ENCODE assay signal across 8 cellular contexts in the genomic region with DNA sequence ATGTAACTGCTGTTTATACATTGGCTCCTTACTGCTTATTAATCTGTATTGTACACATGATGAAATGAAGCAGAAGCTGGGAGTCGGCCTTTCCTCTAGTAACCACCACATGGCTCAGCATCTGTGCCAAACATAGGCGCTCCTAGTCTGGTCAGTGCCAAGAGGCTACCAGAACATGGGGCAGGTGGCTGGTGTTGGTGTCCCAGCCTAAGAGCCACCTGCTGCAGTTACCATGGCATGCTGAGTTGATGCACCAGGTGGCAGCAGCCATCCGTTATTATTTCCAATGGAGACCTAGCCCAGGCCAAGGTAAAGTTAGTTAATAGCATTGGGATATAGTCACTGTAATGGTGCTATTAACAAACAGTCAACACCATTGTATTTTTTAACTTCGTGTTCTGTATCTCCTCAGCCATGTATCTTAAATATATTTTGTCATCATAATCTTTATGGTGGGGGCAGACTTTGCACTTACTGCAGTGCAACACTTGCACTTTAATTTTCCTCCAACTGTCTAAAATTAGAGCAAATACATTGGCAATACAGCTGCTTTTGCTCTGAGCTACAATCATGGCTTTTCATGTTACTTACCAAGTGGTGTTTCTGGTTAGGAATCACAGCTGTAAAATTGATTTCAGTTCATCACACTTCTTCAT. TPM values are rescaled to one million over a fixed set of nuclear protein-coding genes. Genes with fewer than 3 reads are reported as not detected.
DNase-seq lines count a peak whose midpoint lies in the region; ATAC-seq and TF ChIP-seq lines count a peak whose summit lies in the region.

No MANE protein-coding gene starts in this region.

- no peak overlapping the region for H3K4me3 Mint-ChIP-seq in nephron
- H3K4me3 Mint-ChIP-seq in activated T-helper 1 cell treated with anti-CD3 and anti-CD28 coated beads, Interleukin-12 subunit alpha, Interleukin-12 subunit beta, Interleukin-2, Interleukin-4 antibody, amounts not matched to agents 30 ng/mL and 10 ng/mL and 1 ng/mL, durations not matched to agents 14 hours and 24 hours and 36 hours = no peak overlapping the region

- no peak for TF ChIP-seq POLR2A in NB4 (IDR thresholded peaks at IDR 0.05; ENCODE audit: extremely low read depth, insufficient read length)

- H3K27me3 Mint-ChIP-seq in nephron (ENCODE audit: low read depth) = no peaks in the 10 kb centered on the region
- no peaks in the 10 kb centered on the region for H3K27me3 Mint-ChIP-seq in activated T-helper 1 cell treated with anti-CD3 and anti-CD28 coated beads, Interleukin-12 subunit alpha, Interleukin-12 subunit beta, Interleukin-2, Interleukin-4 antibody, amounts not matched to agents 30 ng/mL and 10 ng/mL and 1 ng/mL, durations not matched to agents 14 hours and 24 hours and 36 hours (ENCODE audit: insufficient read depth)

- peak; percentile 52 for TF ChIP-seq CTCF in NB4 (IDR thresholded peaks at IDR 0.05; ENCODE audit: low read depth, low read length)
- peak; percentile 71 for TF ChIP-seq CTCF in epithelial cell of esophagus (IDR thresholded peaks at IDR 0.05; ENCODE audit: insufficient read depth, low read depth, low read length, missing control alignments)
- peak; percentile 36 to 45 (median 43) for TF ChIP-seq CTCF in nephron (IDR thresholded peaks at IDR 0.05; ENCODE audit: unreplicated experiment in 3 of 3)

- H3K27ac Mint-ChIP-seq in nephron = no peak overlapping the region
- no peak overlapping the region for H3K27ac Mint-ChIP-seq in activated T-helper 1 cell treated with anti-CD3 and anti-CD28 coated beads, Interleukin-12 subunit alpha, Interleukin-12 subunit beta, Interleukin-2, Interleukin-4 antibody, amounts not matched to agents 30 ng/mL and 10 ng/mL and 1 ng/mL, durations not matched to agents 14 hours and 24 hours and 36 hours

- peak; percentile 69 for ATAC-seq in GM18519 (IDR thresholded peaks at IDR 0.05; ENCODE audit: low FRiP score, unreplicated experiment)

- H3K4me3 ChIP-seq in NB4 (ENCODE audit: low read depth, low read length) = no peak overlapping the region
- H3K4me3 ChIP-seq in epithelial cell of esophagus (ENCODE audit: low read length) = no peak overlapping the region

- H3K9me3 Mint-ChIP-seq in nephron = no peaks in the 10 kb centered on the region
- no peaks in the 10 kb centered on the region for H3K9me3 Mint-ChIP-seq in activated T-helper 1 cell treated with anti-CD3 and anti-CD28 coated beads, Interleukin-12 subunit alpha, Interleukin-12 subunit beta, Interleukin-2, Interleukin-4 antibody, amounts not matched to agents 30 ng/mL and 10 ng/mL and 1 ng/mL, durations not matched to agents 14 hours and 24 hours and 36 hours

- H3K4me1 Mint-ChIP-seq in nephron = no peaks in the 10 kb centered on the region
- H3K4me1 Mint-ChIP-seq in activated T-helper 1 cell treated with anti-CD3 and anti-CD28 coated beads, Interleukin-12 subunit alpha, Interleukin-12 subunit beta, Interleukin-2, Interleukin-4 antibody, amounts not matched to agents 30 ng/mL and 10 ng/mL and 1 ng/mL, durations not matched to agents 14 hours and 24 hours and 36 hours (ENCODE audit: low read depth) = no peaks in the 10 kb centered on the region

- peaks cover 75% of the 10 kb centered on the region for H3K36me3 Mint-ChIP-seq in nephron (ENCODE audit: low read depth)
- H3K36me3 Mint-ChIP-seq in activated T-helper 1 cell treated with anti-CD3 and anti-CD28 coated beads, Interleukin-12 subunit alpha, Interleukin-12 subunit beta, Interleukin-2, Interleukin-4 antibody, amounts not matched to agents 30 ng/mL and 10 ng/mL and 1 ng/mL, durations not matched to agents 14 hours and 24 hours and 36 hours (ENCODE audit: low read depth) = peaks cover 36% of the 10 kb centered on the region

- intact Hi-C loops in activated T-helper 1 cell treated with anti-CD3 and anti-CD28 coated beads, Interleukin-12 subunit alpha, Interleukin-12 subunit beta, Interleukin-2, Interleukin-4 antibody, amounts not matched to agents 30 ng/mL and 10 ng/mL and 1 ng/mL, durations not matched to agents 14 hours and 24 hours and 36 hours (cut with micrococcal nuclease) = loop anchor here (1.0 to 5.0 kb wide), 3 partner anchors 299 to 673 kb away; no protein-coding TSS in a partner anchor
- intact Hi-C loops in posterior vena cava (cut with DNase I) = no loop called here

- DNase-seq in AG08396 (ENCODE audit: low spot score) (peak; percentile 33), NB4 (ENCODE audit: low read depth) (peak; percentile 49), T follicular helper cell (ENCODE audit: low read depth) (peak; percentile 11), epithelial cell of esophagus (ENCODE audit: low read depth) (peak; percentile 54), posterior vena cava (ENCODE audit: low spot score) (no peak)
- no peak for DNase-seq in activated T-helper 1 cell treated with anti-CD3 and anti-CD28 coated beads, Interleukin-12 subunit alpha, Interleukin-12 subunit beta, Interleukin-2, Interleukin-4 antibody, amounts not matched to agents 30 ng/mL and 10 ng/mL and 1 ng/mL, durations not matched to agents 14 hours and 24 hours and 36 hours (ENCODE audit: low spot score)

RNA-seq across cellular contexts. Expression of a gene that starts 33.1 kb away (rescaled TPM):
- total RNA-seq in activated T-helper 1 cell treated with anti-CD3 and anti-CD28 coated beads, Interleukin-12 subunit alpha, Interleukin-12 subunit beta, Interleukin-2, Interleukin-4 antibody, amounts not matched to agents 30 ng/mL and 10 ng/mL and 1 ng/mL, durations not matched to agents 14 hours and 24 hours and 36 hours = 15.2 and 16.6 TPM in 2 replicates
- 10 to 100 TPM; 43.9 to 55.9 TPM for total RNA-seq in posterior vena cava

Comparison
In these comparisons a context has a peak if more than half of its experiments do, and no peak if none do; other contexts are left out.
1. DNase-seq: peak in AG08396 (single experiment), NB4 (single experiment), T follicular helper cell (single experiment) and epithelial cell of esophagus (single experiment); none in activated T-helper 1 cell treated with anti-CD3 and anti-CD28 coated beads, Interleukin-12 subunit alpha, Interleukin-12 subunit beta, Interleukin-2, Interleukin-4 antibody, amounts not matched to agents 30 ng/mL and 10 ng/mL and 1 ng/mL, durations not matched to agents 14 hours and 24 hours and 36 hours (single experiment) and posterior vena cava (single experiment).
2. Peak in every context shown above with its lines, with median percentiles within 50 percentile points of each other: CTCF ChIP-seq.